In the genomic region with DNA sequence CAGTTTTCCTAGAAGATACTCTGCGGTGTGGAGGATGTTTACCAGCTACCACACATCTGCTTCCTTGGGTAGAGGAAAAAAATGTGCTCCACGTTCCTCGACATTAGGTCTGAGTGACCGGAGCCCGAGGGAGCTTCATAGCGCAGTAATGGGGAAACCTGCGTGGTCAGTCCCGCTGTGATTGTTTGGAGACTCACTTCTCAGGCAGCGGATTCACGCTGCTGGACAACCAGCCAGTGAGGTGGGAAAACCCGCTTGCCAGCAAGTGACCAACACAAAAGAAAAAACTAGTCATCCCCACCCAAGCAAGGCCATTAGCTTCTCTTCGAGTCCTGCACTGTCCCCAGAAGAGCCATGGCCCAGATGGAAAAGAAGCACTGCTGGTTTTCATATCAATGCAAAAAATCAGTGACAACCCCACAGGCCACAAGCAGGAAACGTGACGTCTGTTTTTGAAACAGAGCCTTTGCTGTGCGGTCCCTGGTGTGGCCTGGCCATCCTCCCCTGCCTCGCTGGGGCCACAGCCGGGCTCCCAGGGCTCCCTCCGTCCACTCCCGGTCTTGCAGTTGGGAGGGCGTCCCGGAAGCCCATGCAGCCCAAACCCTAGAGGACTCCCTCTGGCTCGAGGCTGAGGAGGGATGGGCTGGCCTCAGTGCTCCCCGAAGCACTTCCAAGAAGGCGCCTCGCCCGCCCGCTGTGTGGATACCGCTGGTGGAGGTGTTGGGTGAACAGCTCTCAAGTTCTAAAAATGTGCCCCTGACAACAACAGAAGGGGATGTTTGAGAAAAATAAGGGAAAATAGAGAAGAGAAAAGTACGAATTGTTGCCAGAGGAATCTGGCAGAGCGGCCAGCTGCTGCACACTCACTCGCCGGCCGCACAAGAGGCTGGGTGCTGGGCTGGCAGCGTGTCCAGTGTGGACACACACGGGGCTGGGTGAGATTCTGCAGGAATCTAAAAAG, we compare ENCODE assay signal across 13 cellular contexts.
DNase-seq lines count a peak whose midpoint lies in the region; ATAC-seq, FAIRE-seq and TF ChIP-seq lines count a peak whose summit lies in the region.
"Had no signal": no experiment of that assay in that cellular context is flagged by ENCODE, and none has a peak within 500 bp of the region (broad histone marks: within the 10 kb centered on the region; RNA-seq: fewer than 3 reads in every experiment).

No MANE protein-coding gene starts in this region.

- peak; percentile 38 for ATAC-seq in Right ventricle myocardium inferior
- no peak for ATAC-seq in GM19395 (IDR thresholded peaks at IDR 0.05; ENCODE audit: unreplicated experiment)

- no peaks in the 10 kb centered on the region for H3K9me3 Mint-ChIP-seq in activated CD4-positive, alpha-beta memory T cell treated with anti-CD3 and anti-CD28 coated beads, Interleukin-2, amount 10 ng/mL, durations not matched to agents 7 days and 5 days
- H3K9me3 Mint-ChIP-seq in activated CD4-positive, alpha-beta memory T cell treated with anti-CD3 and anti-CD28 coated beads for 36 hours: no peaks in the 10 kb centered on the region

- POLR2A ChIA-PET in activated CD4-positive, alpha-beta memory T cell treated with anti-CD3 and anti-CD28 coated beads, Interleukin-2, amount 10 ng/mL, durations not matched to agents 7 days and 5 days (lab: Charles Lee): interaction anchor here (0.9 kb wide), 1 partner anchor 98 kb away, joined by 3 read pairs; no protein-coding TSS in a partner anchor
- POLR2A ChIA-PET in activated CD4-positive, alpha-beta memory T cell treated with anti-CD3 and anti-CD28 coated beads for 36 hours (lab: Charles Lee): no interaction called here

- no peak overlapping the region for H3K9ac ChIP-seq in parathyroid adenoma

- TF ChIP-seq CTCF in parathyroid adenoma (IDR thresholded peaks at IDR 0.05) (no peak), transverse colon (IDR thresholded peaks at IDR 0.05) (no peak)

- TF ChIP-seq EP300 in transverse colon (IDR thresholded peaks at IDR 0.05; ENCODE audit: low read depth): no peak

- H2AFZ ChIP-seq in parathyroid adenoma: no peak overlapping the region
- H2AFZ ChIP-seq: hepatocyte had no signal

- peaks cover 39% of the 10 kb centered on the region for H3K27me3 Mint-ChIP-seq in activated CD4-positive, alpha-beta memory T cell treated with anti-CD3 and anti-CD28 coated beads, Interleukin-2, amount 10 ng/mL, durations not matched to agents 7 days and 5 days
- H3K27me3 Mint-ChIP-seq in activated CD4-positive, alpha-beta memory T cell treated with anti-CD3 and anti-CD28 coated beads for 36 hours: peaks cover 6% of the 10 kb centered on the region

- H3K27me3 ChIP-seq in parathyroid adenoma (ENCODE audit: control insufficient read depth, insufficient read depth, low read length) (no peaks in the 10 kb centered on the region), transverse colon (no peaks in the 10 kb centered on the region)
- H3K27me3 ChIP-seq: hepatocyte had no signal

- H3K36me3 Mint-ChIP-seq in activated CD4-positive, alpha-beta memory T cell treated with anti-CD3 and anti-CD28 coated beads, Interleukin-2, amount 10 ng/mL, durations not matched to agents 7 days and 5 days (ENCODE audit: low read depth): no peaks in the 10 kb centered on the region
- H3K36me3 Mint-ChIP-seq in activated CD4-positive, alpha-beta memory T cell treated with anti-CD3 and anti-CD28 coated beads for 36 hours: no peaks in the 10 kb centered on the region

- H3K9me3 ChIP-seq in parathyroid adenoma (ENCODE audit: control insufficient read depth, low read length) (no peaks in the 10 kb centered on the region), transverse colon (no peaks in the 10 kb centered on the region)

- no peak overlapping the region for H3K4me3 ChIP-seq in parathyroid adenoma (ENCODE audit: low read depth, low read length)
- no peak overlapping the region for H3K4me3 ChIP-seq in transverse colon
- H3K4me3 ChIP-seq: hepatocyte had no signal

- intact Hi-C loops in activated CD4-positive, alpha-beta memory T cell treated with anti-CD3 and anti-CD28 coated beads for 36 hours (cut with micrococcal nuclease): no loop called here
- intact Hi-C loops in Right ventricle myocardium inferior (cut with DNase I) (loop anchor here (5.0 kb wide), 1 partner anchor 32 kb away; no protein-coding TSS in a partner anchor), transverse colon (cut with DNase I; ENCODE audit: low total_unique reads) (no loop called here)

- no peak overlapping the region for H3K4me3 Mint-ChIP-seq in activated CD4-positive, alpha-beta memory T cell treated with anti-CD3 and anti-CD28 coated beads, Interleukin-2, amount 10 ng/mL, durations not matched to agents 7 days and 5 days
- H3K4me3 Mint-ChIP-seq in activated CD4-positive, alpha-beta memory T cell treated with anti-CD3 and anti-CD28 coated beads for 36 hours: no peak overlapping the region
- H3K4me3 Mint-ChIP-seq: naive B cell had no signal

- CTCF ChIA-PET in activated CD4-positive, alpha-beta memory T cell treated with anti-CD3 and anti-CD28 coated beads, Interleukin-2, amount 10 ng/mL, durations not matched to agents 7 days and 5 days (lab: Charles Lee): no interaction called here
- CTCF ChIA-PET in activated CD4-positive, alpha-beta memory T cell treated with anti-CD3 and anti-CD28 coated beads for 36 hours (lab: Charles Lee): interaction anchor here (1.3 kb wide), 1 partner anchor 23 kb away, joined by 4 read pairs; no protein-coding TSS in a partner anchor

- H3K27ac Mint-ChIP-seq in activated CD4-positive, alpha-beta memory T cell treated with anti-CD3 and anti-CD28 coated beads, Interleukin-2, amount 10 ng/mL, durations not matched to agents 7 days and 5 days: no peak overlapping the region
- H3K27ac Mint-ChIP-seq in activated CD4-positive, alpha-beta memory T cell treated with anti-CD3 and anti-CD28 coated beads for 36 hours: no peak overlapping the region
- H3K27ac Mint-ChIP-seq: naive B cell had no signal

- no peak overlapping the region for H3K4me2 ChIP-seq in parathyroid adenoma (ENCODE audit: low read length)
- H3K4me2 ChIP-seq: hepatocyte had no signal

- H3K36me3 ChIP-seq in parathyroid adenoma (ENCODE audit: control insufficient read depth, insufficient read depth, low read length): no peaks in the 10 kb centered on the region
- peaks cover 0 to 3% (median 0%) of the 10 kb centered on the region in 4 donors for H3K36me3 ChIP-seq in transverse colon

- in situ Hi-C loops in transverse colon (cut with MboI; ENCODE audit: low pct_ligation_motif_present in 1 of 4, low pct_unique_long_range_greater_than_20kb in 1 of 4, low sequenced_read_pairs in 3 of 4): no loop called here

- FAIRE-seq in GM12891 (lab: Jason Lieb, UNC): no peak
- FAIRE-seq: A204.1 had no signal

- peaks cover 18% of the 10 kb centered on the region for H3K4me1 Mint-ChIP-seq in activated CD4-positive, alpha-beta memory T cell treated with anti-CD3 and anti-CD28 coated beads, Interleukin-2, amount 10 ng/mL, durations not matched to agents 7 days and 5 days
- H3K4me1 Mint-ChIP-seq in activated CD4-positive, alpha-beta memory T cell treated with anti-CD3 and anti-CD28 coated beads for 36 hours (ENCODE audit: low read depth): no peaks in the 10 kb centered on the region

- peak; percentile 49 for DNase-seq in activated CD4-positive, alpha-beta memory T cell treated with anti-CD3 and anti-CD28 coated beads, Interleukin-2, amount 10 ng/mL, durations not matched to agents 7 days and 5 days
- DNase-seq in activated CD4-positive, alpha-beta memory T cell treated with anti-CD3 and anti-CD28 coated beads for 36 hours: no peak
- DNase-seq in Right ventricle myocardium inferior (ENCODE audit: missing footprints) (no peak), transverse colon (no peak), DMS79 (lab: John Stamatoyannopoulos, UW) (no peak), GM12891 (ENCODE audit: insufficient read length, low spot score) (no peak)
- DNase-seq: EL; naive B cell; stimulated activated CD4-positive, alpha-beta T cell treated with anti-CD3 and anti-CD28 coated beads, Interleukin-4, amount 100 ng/mL, for 1 hour had no signal

- H3K79me2 ChIP-seq in parathyroid adenoma: peaks cover 76% of the 10 kb centered on the region

- WGBS in transverse colon (ENCODE audit: low coverage in 1 of 2), 2 donors: 81 to 100% methylated on average over 2 to 35 of the region's 35 CpGs

- H3K4me1 ChIP-seq in parathyroid adenoma: peaks cover 15% of the 10 kb centered on the region
- H3K4me1 ChIP-seq in transverse colon: peaks cover 0 to 68% (median 40%) of the 10 kb centered on the region in 4 donors

- H3K27ac ChIP-seq in parathyroid adenoma (peak overlapping the region; percentile 6), transverse colon (peak overlapping the region in 3 of 4 donors; percentile 40 to 71 (median 54))
- H3K27ac ChIP-seq: hepatocyte had no signal

- TF ChIP-seq POLR2A in transverse colon (IDR thresholded peaks at IDR 0.05): no peak
- no peak for TF ChIP-seq POLR2A in GM12891 (IDR thresholded peaks at IDR 0.05; ENCODE audit: low read depth, low read length)

TF ChIP-seq in GM12891, 5 proteins besides CTCF, POLR2A, EP300 and RAD21:
- TF ChIP-seq TAF1 (IDR thresholded peaks at IDR 0.05; ENCODE audit: low read depth, low read length) (no peak), PAX5 (IDR thresholded peaks at IDR 0.05; ENCODE audit: insufficient read depth, low read length, severe bottlenecking) (no peak), POLR2AphosphoS5 (IDR thresholded peaks at IDR 0.05; ENCODE audit: low read depth, low read length) (no peak), SPI1 (IDR thresholded peaks at IDR 0.05; ENCODE audit: low read depth, low read length) (no peak), POU2F2 (IDR thresholded peaks at IDR 0.05; ENCODE audit: low read depth, low read length) (no peak)
